Comparison of ENCODE assay signal across 18 cellular contexts in the genomic region with DNA sequence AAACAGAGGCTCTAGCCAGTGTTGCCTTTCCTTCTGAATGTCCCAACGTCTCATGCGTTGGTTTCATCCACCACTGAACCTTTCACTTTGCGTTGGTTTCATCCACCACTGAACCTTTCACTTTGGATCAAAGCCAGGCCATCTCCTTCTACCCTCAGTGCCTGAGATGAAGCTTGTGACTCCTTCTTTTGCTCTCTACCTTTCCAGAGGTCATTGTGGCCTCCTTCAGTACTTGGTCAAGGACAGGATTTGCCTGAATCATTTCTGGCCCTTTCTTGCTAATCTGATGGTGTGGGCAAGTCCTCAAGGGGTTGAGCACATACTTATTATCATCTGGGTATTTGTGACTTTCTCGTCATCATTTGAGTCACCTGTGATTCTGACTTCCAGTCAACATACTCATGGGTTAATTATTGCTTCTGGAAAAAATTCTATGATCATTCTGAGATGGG. TPM values are rescaled to one million over a fixed set of nuclear protein-coding genes. Genes with fewer than 3 reads are reported as not detected.
DNase-seq lines count a peak whose midpoint lies in the region; ATAC-seq, FAIRE-seq and TF ChIP-seq lines count a peak whose summit lies in the region.
"Had no signal": no experiment of that assay in that cellular context is flagged by ENCODE, and none has a peak within 500 bp of the region (broad histone marks: within the 10 kb centered on the region; RNA-seq: fewer than 3 reads in every experiment).

No MANE protein-coding gene starts in this region.

- FAIRE-seq in GM12892 (lab: Jason Lieb, UNC): peak; percentile 85
- FAIRE-seq: H1 had no signal

- 80 to 85% methylated on average over 4 of the region's 4 CpGs for WGBS in GM23248 (ENCODE audit: low coverage in 1 of 2, low lambda C conversion rate in 2 of 2, missing lambda C conversion rate in 2 of 2), 2 experiments

- no peaks in the 10 kb centered on the region for H3K79me2 ChIP-seq in GM23248 (ENCODE audit: insufficient read depth)

- H3K4me3 ChIP-seq in GM23248: no peak overlapping the region

- H4K20me1 ChIP-seq in GM23248 (ENCODE audit: insufficient read depth): no peaks in the 10 kb centered on the region

- no peaks in the 10 kb centered on the region for H3K36me3 ChIP-seq in GM23248 (ENCODE audit: low read depth)

- H3K4me2 ChIP-seq in GM23248 (ENCODE audit: unreplicated experiment): no peak overlapping the region

- H3K9me2 ChIP-seq in GM23248 (ENCODE audit: insufficient read depth): no peaks in the 10 kb centered on the region

- no peaks in the 10 kb centered on the region for H3F3A ChIP-seq in GM23248 (ENCODE audit: insufficient read depth)

- peak; percentile 79 for ATAC-seq in GM19438 (IDR thresholded peaks at IDR 0.05; ENCODE audit: low read depth, unreplicated experiment)
- peak; percentile 69 for ATAC-seq in HG02870 (IDR thresholded peaks at IDR 0.05; ENCODE audit: unreplicated experiment)
- peak; percentile 42 for ATAC-seq in HG03565 (IDR thresholded peaks at IDR 0.05; ENCODE audit: unreplicated experiment)
- no peak for ATAC-seq in HG03439 (IDR thresholded peaks at IDR 0.05; ENCODE audit: unreplicated experiment)

- H2AFZ ChIP-seq in GM23248: no peak overlapping the region

- no peak overlapping the region for H3K9ac ChIP-seq in GM23248

- no peaks in the 10 kb centered on the region for H3K27me3 ChIP-seq in GM23248 (replicated peaks; ENCODE audit: insufficient read depth)

- H3K27ac ChIP-seq in GM23248: no peak overlapping the region

- in situ Hi-C loops in GM23248 (cut with MboI): no loop called here

- no peaks in the 10 kb centered on the region for H3K4me1 ChIP-seq in GM23248 (ENCODE audit: insufficient read depth)

- DNase-seq in GM12892 (ENCODE audit: insufficient read length): no peak
- DNase-seq in NCI-H526 treated with DMSO at 0.1 percent for 48 hours (lab: John Stamatoyannopoulos, UW): no peak
- no peak for DNase-seq in NCI-H2171 treated with DMSO at 0.1 percent for 48 hours (lab: John Stamatoyannopoulos, UW)
- DNase-seq in GM23248: no peak
- DNase-seq: activated CD4-positive, alpha-beta T cell treated with anti-CD3 and anti-CD28 coated beads, Interleukin-2, amount 10 ng/mL, durations not matched to agents 24 days and 14 days; effector CD4-positive, alpha-beta T cell; MV-4-11; NCI-H345; stimulated activated CD4-positive, alpha-beta T cell treated with anti-CD3 and anti-CD28 coated beads, Interleukin-2, amount 100 ng/mL, for 48 hours; stimulated activated naive B cell treated with anti-CD40 and anti-IgM and Interleukin-4, amounts not matched to agents 10 μg/mL and 1 μg/mL and 100 μg/mL, for 72 hours had no signal

- no peaks in the 10 kb centered on the region for H3K9me3 ChIP-seq in GM23248 (ENCODE audit: low read depth)

- no peak for TF ChIP-seq POLR2A in GM12892 (IDR thresholded peaks at IDR 0.05; ENCODE audit: low read depth, low read length)

RNA-seq across cellular contexts. Expression of gene SELENOT, which starts 50.0 kb away (rescaled TPM):
- 90.8 TPM for polyA plus RNA-seq in GM12892 (2012; ENCODE audit: missing spikeins)
- total RNA-seq in GM23248 (2014; rRNA removed; shearing (Covaris generic)): 92.8 and 179 TPM in 2 replicates
- 187 and 193 TPM in 2 replicates for polyA plus RNA-seq in GM23248 (2016; fragmentation: Nextera tagmentation; extraction: Ambion mirVana)

RNA-seq across cellular contexts. Expression of gene ERICH6, which starts 50.6 kb away (rescaled TPM):
- polyA plus RNA-seq in GM12892 (2012; ENCODE audit: missing spikeins): not detected
- not detected in 2 replicates for total RNA-seq in GM23248 (2014; rRNA removed; shearing (Covaris generic))
- 0.13 TPM in 1 of 2 replicates, not detected in the other for polyA plus RNA-seq in GM23248 (2016; fragmentation: Nextera tagmentation; extraction: Ambion mirVana)
- total RNA-seq: activated CD4-positive, alpha-beta T cell treated with anti-CD3 and anti-CD28 coated beads, Interleukin-2, amount 10 ng/mL, durations not matched to agents 24 days and 14 days; activated T-helper 1 cell treated with anti-CD3 and anti-CD28 coated beads, Interleukin-12 subunit alpha, Interleukin-12 subunit beta, Interleukin-2, Interleukin-4 antibody, amounts not matched to agents 30 ng/mL and 10 ng/mL and 1 ng/mL, durations not matched to agents 14 hours and 24 hours and 36 hours; H1; myocyte; RPMI7951 had no signal
- polyA plus RNA-seq: H1 had no signal
